ENCODE assay signal across 18 cellular contexts in the genomic region with DNA sequence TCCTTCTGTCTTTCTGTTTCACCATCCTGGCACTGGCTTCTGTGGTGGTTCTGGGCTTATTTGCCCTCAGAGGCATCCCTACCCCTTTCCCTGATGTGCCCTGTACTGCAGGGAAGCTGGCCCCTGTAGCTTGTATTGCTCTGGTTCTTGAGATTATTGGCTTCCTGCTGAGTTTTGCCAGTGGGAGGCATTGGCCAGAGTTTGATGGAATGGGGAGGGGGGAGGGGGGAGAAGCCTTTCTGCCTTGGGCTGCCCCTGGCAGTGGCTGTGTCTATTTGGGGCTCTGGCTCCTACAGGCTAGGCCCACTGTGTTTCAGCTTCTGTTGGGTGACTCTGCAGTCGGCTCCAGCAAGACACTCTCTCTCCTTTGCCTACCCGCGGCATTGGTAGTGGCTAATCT. TPM values are rescaled to one million over a fixed set of nuclear protein-coding genes. Genes with fewer than 3 reads are reported as not detected.
"Had no signal": no experiment of that assay in that cellular context is flagged by ENCODE, and none has a peak within 500 bp of the region (broad histone marks: within the 10 kb centered on the region; RNA-seq: fewer than 3 reads in every experiment).

No MANE protein-coding gene starts in this region.

- ATAC-seq: activated T-helper 17 cell treated with anti-CD3 and anti-CD28 coated beads, Interleukin-2, amount 50 U/mL, for 72 hours; foreskin keratinocyte; naive thymus-derived CD4-positive, alpha-beta T cell had no signal

- DNase-seq: activated CD4-positive, alpha-beta T cell treated with anti-CD3 and anti-CD28 coated beads, Interleukin-2, amount 50 U/mL, for 48 hours; activated naive CD4-positive, alpha-beta T cell treated with Interleukin-2 at 50 U/mL for 16 hours; anterior cingulate cortex; cerebellar nuclear complex; effector memory CD4-positive, alpha-beta T cell; foreskin keratinocyte; glutamatergic neuron; naive thymus-derived CD4-positive, alpha-beta T cell; occipital lobe; stimulated activated CD4-positive, alpha-beta T cell treated with anti-CD3 and anti-CD28 coated beads, Interleukin-15, amount 100 ng/mL, for 24 hours; stimulated activated CD4-positive, alpha-beta T cell treated with anti-CD3 and anti-CD28 coated beads, Interleukin-4, amount 100 ng/mL, for 1 hour; stimulated activated naive CD4-positive, alpha-beta T cell; substantia nigra; trophoblast cell had no signal

- H3K4me1 Mint-ChIP-seq: activated T-helper 17 cell treated with anti-CD3 and anti-CD28 coated beads, Interleukin-2, amount 50 U/mL, for 72 hours had no signal

- H3K4me3 Mint-ChIP-seq: activated T-helper 17 cell treated with anti-CD3 and anti-CD28 coated beads, Interleukin-2, amount 50 U/mL, for 72 hours; naive thymus-derived CD4-positive, alpha-beta T cell had no signal

- H3K27me3 ChIP-seq: breast epithelium, foreskin keratinocyte, right atrium auricular region had no signal

- H3K36me3 Mint-ChIP-seq: naive thymus-derived CD4-positive, alpha-beta T cell had no signal

- H3K36me3 ChIP-seq: breast epithelium, right atrium auricular region had no signal

- H3K4me3 ChIP-seq: breast epithelium, right atrium auricular region, skin epidermis had no signal

- H3K27ac Mint-ChIP-seq: activated T-helper 17 cell treated with anti-CD3 and anti-CD28 coated beads, Interleukin-2, amount 50 U/mL, for 72 hours; naive thymus-derived CD4-positive, alpha-beta T cell had no signal

RNA-seq across cellular contexts. Expression of a gene that starts 41.6 kb away (rescaled TPM):
- total RNA-seq: activated T-helper 17 cell treated with anti-CD3 and anti-CD28 coated beads, Interleukin-2, amount 50 U/mL, for 72 hours; naive thymus-derived CD4-positive, alpha-beta T cell had no signal
